ENCODE assay signal across 16 cellular contexts in genomic region chr5:148398698-148399121, GRCh38. TPM values are rescaled to one million over a fixed set of nuclear protein-coding genes. Genes with fewer than 3 reads are reported as not detected.
DNase-seq lines count a peak whose midpoint lies in the region; ATAC-seq, FAIRE-seq and TF ChIP-seq lines count a peak whose summit lies in the region.
"Had no signal": no experiment of that assay in that cellular context is flagged by ENCODE, and none has a peak within 500 bp of the region (broad histone marks: within the 10 kb centered on the region; RNA-seq: fewer than 3 reads in every experiment).

No MANE protein-coding gene starts in this region.

- peaks cover 27 to 46% (median 38%) of the 10 kb centered on the region in 3 donors for H3K4me1 ChIP-seq in pancreas

- DNase-seq in activated CD8-positive, alpha-beta T cell treated with anti-CD3 and anti-CD28 coated beads for 36 hours, result no peak
- DNase-seq in activated CD8-positive, alpha-beta T cell treated with anti-CD3 and anti-CD28 coated beads, Interleukin-2, amount 10 ng/mL, durations not matched to agents 7 days and 5 days, result no peak
- DNase-seq in LNCaP clone FGC (ENCODE audit: low read depth) (peak; percentile 50), dermis blood vessel endothelial cell (peak; percentile 72), pancreas (no peak), MV-4-11 (lab: John Stamatoyannopoulos, UW) (no peak)
- DNase-seq in stimulated activated CD4-positive, alpha-beta T cell treated with anti-CD3 and anti-CD28 coated beads, Interleukin-2, amount 100 ng/mL, for 24 hours, result no peak
- DNase-seq: adrenal gland; DMS79 treated with DMSO at 0.1 percent for 48 hours; left cardiac atrium; MG63; NCI-H446; stimulated activated CD4-positive, alpha-beta T cell treated with anti-CD3 and anti-CD28 coated beads, Interleukin-15, amount 100 ng/mL, for 24 hours; T-helper 2 cell had no signal

- POLR2A ChIA-PET in activated CD8-positive, alpha-beta T cell treated with anti-CD3 and anti-CD28 coated beads for 36 hours (lab: Charles Lee), result no interaction called here
- POLR2A ChIA-PET in activated CD8-positive, alpha-beta T cell treated with anti-CD3 and anti-CD28 coated beads, Interleukin-2, amount 10 ng/mL, durations not matched to agents 7 days and 5 days (lab: Charles Lee), result no interaction called here

- H3K9me3 ChIP-seq in pancreas, result no peaks in the 10 kb centered on the region
- H3K9me3 ChIP-seq: adrenal gland, MG63, vagina had no signal

- no peaks in the 10 kb centered on the region for H3K9me3 Mint-ChIP-seq in activated CD8-positive, alpha-beta T cell treated with anti-CD3 and anti-CD28 coated beads for 36 hours
- H3K9me3 Mint-ChIP-seq in activated CD8-positive, alpha-beta T cell treated with anti-CD3 and anti-CD28 coated beads, Interleukin-2, amount 10 ng/mL, durations not matched to agents 7 days and 5 days (ENCODE audit: insufficient read depth), result no peaks in the 10 kb centered on the region

- no peaks in the 10 kb centered on the region for H3K27me3 ChIP-seq in pancreas
- H3K27me3 ChIP-seq: adrenal gland, MG63, vagina had no signal

- H3K4me3 ChIP-seq in LNCaP clone FGC (ENCODE audit: low read depth, low read length) (peak overlapping the region; percentile 32), pancreas (no peak overlapping the region)
- H3K4me3 ChIP-seq: adrenal gland, MG63, vagina had no signal

- no peak for FAIRE-seq in pancreas (lab: Jason Lieb, UNC)

- WGBS in pancreas, 2 donors, result 61 to 70% methylated on average over 5 of the region's 5 CpGs

- no peak overlapping the region for H3K4me3 Mint-ChIP-seq in activated CD8-positive, alpha-beta T cell treated with anti-CD3 and anti-CD28 coated beads for 36 hours
- H3K4me3 Mint-ChIP-seq in activated CD8-positive, alpha-beta T cell treated with anti-CD3 and anti-CD28 coated beads, Interleukin-2, amount 10 ng/mL, durations not matched to agents 7 days and 5 days, result no peak overlapping the region

- TF ChIP-seq CTCF in activated CD8-positive, alpha-beta T cell treated with anti-CD3 and anti-CD28 coated beads for 36 hours (IDR thresholded peaks at IDR 0.05), result no peak
- TF ChIP-seq CTCF in LNCaP clone FGC (IDR thresholded peaks at IDR 0.05; ENCODE audit: control insufficient read depth, extremely low read depth, insufficient read depth), result peak; percentile 27; the same call in 1 of the 2 replicates
- TF ChIP-seq CTCF in pancreas (IDR thresholded peaks at IDR 0.05), result no peak

- no peak for ATAC-seq in activated CD8-positive, alpha-beta T cell treated with anti-CD3 and anti-CD28 coated beads for 36 hours
- no peak for ATAC-seq in activated CD8-positive, alpha-beta T cell treated with anti-CD3 and anti-CD28 coated beads, Interleukin-2, amount 10 ng/mL, durations not matched to agents 7 days and 5 days
- ATAC-seq in pancreas, result peak; percentile 39 to 63 (median 40)
- ATAC-seq in HG03565 (IDR thresholded peaks at IDR 0.05; ENCODE audit: unreplicated experiment), result no peak

- H3K27ac ChIP-seq in pancreas, result no peak overlapping the region
- H3K27ac ChIP-seq: adrenal gland, vagina had no signal

- H3K27me3 Mint-ChIP-seq in activated CD8-positive, alpha-beta T cell treated with anti-CD3 and anti-CD28 coated beads for 36 hours, result no peaks in the 10 kb centered on the region
- H3K27me3 Mint-ChIP-seq in activated CD8-positive, alpha-beta T cell treated with anti-CD3 and anti-CD28 coated beads, Interleukin-2, amount 10 ng/mL, durations not matched to agents 7 days and 5 days (ENCODE audit: low read depth), result no peaks in the 10 kb centered on the region

- peaks cover 0 to 17% (median 4%) of the 10 kb centered on the region in 3 donors for H3K36me3 ChIP-seq in pancreas

- peaks cover 50% of the 10 kb centered on the region for H3K4me1 Mint-ChIP-seq in activated CD8-positive, alpha-beta T cell treated with anti-CD3 and anti-CD28 coated beads for 36 hours (ENCODE audit: low read depth)
- peaks cover 5% of the 10 kb centered on the region for H3K4me1 Mint-ChIP-seq in activated CD8-positive, alpha-beta T cell treated with anti-CD3 and anti-CD28 coated beads, Interleukin-2, amount 10 ng/mL, durations not matched to agents 7 days and 5 days (ENCODE audit: low read depth)

- H3K27ac Mint-ChIP-seq in activated CD8-positive, alpha-beta T cell treated with anti-CD3 and anti-CD28 coated beads for 36 hours, result peak overlapping the region; percentile 2
- H3K27ac Mint-ChIP-seq in activated CD8-positive, alpha-beta T cell treated with anti-CD3 and anti-CD28 coated beads, Interleukin-2, amount 10 ng/mL, durations not matched to agents 7 days and 5 days, result no peak overlapping the region

- CTCF ChIA-PET in activated CD8-positive, alpha-beta T cell treated with anti-CD3 and anti-CD28 coated beads for 36 hours (lab: Charles Lee), result interaction anchor here (1.2 to 1.5 kb wide), 2 partner anchors 11 to 328 kb away, joined by 3 read pairs; no protein-coding TSS in a partner anchor
- CTCF ChIA-PET in activated CD8-positive, alpha-beta T cell treated with anti-CD3 and anti-CD28 coated beads, Interleukin-2, amount 10 ng/mL, durations not matched to agents 7 days and 5 days (lab: Charles Lee), result interaction anchor here (0.7 to 1.2 kb wide), 3 partner anchors 10 to 257 kb away, joined by 3 read pairs; no protein-coding TSS in a partner anchor

- peaks cover 53% of the 10 kb centered on the region for H3K36me3 Mint-ChIP-seq in activated CD8-positive, alpha-beta T cell treated with anti-CD3 and anti-CD28 coated beads for 36 hours (ENCODE audit: low read depth)
- peaks cover 55% of the 10 kb centered on the region for H3K36me3 Mint-ChIP-seq in activated CD8-positive, alpha-beta T cell treated with anti-CD3 and anti-CD28 coated beads, Interleukin-2, amount 10 ng/mL, durations not matched to agents 7 days and 5 days (ENCODE audit: low read depth)

- intact Hi-C loops in activated CD8-positive, alpha-beta T cell treated with anti-CD3 and anti-CD28 coated beads for 36 hours (cut with micrococcal nuclease), result no loop called here
- intact Hi-C loops in pancreas (cut with DNase I), result no loop called here

RNA-seq across cellular contexts. Expression of gene FBXO38, which starts 15.0 kb away (rescaled TPM):
- 10 to 100 TPM; 38.0 to 39.6 TPM for total RNA-seq in activated CD8-positive, alpha-beta T cell treated with anti-CD3 and anti-CD28 coated beads for 36 hours
- 10 to 100 TPM; 37.4 to 47.6 TPM for total RNA-seq in activated CD8-positive, alpha-beta T cell treated with anti-CD3 and anti-CD28 coated beads, Interleukin-2, amount 10 ng/mL, durations not matched to agents 7 days and 5 days
- total RNA-seq in dermis blood vessel endothelial cell, result 47.7 and 63.3 TPM in 2 replicates
- total RNA-seq in pancreas, result 10 to 100 TPM; 14.0 to 24.3 (median 17.0) TPM
- polyA plus RNA-seq in pancreas, result 10 to 100 TPM in 1 of 2 donors, 1 to 10 TPM in 1; 7.0 to 11.5 TPM

Comparison
In these comparisons a context has a peak if more than half of its experiments do, and no peak if none do; other contexts are left out.
1. ATAC-seq: peak in pancreas (4 of 4); none in activated CD8-positive, alpha-beta T cell treated with anti-CD3 and anti-CD28 coated beads for 36 hours (single experiment), activated CD8-positive, alpha-beta T cell treated with anti-CD3 and anti-CD28 coated beads, Interleukin-2, amount 10 ng/mL, durations not matched to agents 7 days and 5 days (single experiment) and HG03565 (single experiment).
2. DNase-seq: peak in LNCaP clone FGC (single experiment) and dermis blood vessel endothelial cell (single experiment); none in activated CD8-positive, alpha-beta T cell treated with anti-CD3 and anti-CD28 coated beads for 36 hours (single experiment), activated CD8-positive, alpha-beta T cell treated with anti-CD3 and anti-CD28 coated beads, Interleukin-2, amount 10 ng/mL, durations not matched to agents 7 days and 5 days (single experiment), pancreas (0 of 6), stimulated activated CD4-positive, alpha-beta T cell treated with anti-CD3 and anti-CD28 coated beads, Interleukin-2, amount 100 ng/mL, for 24 hours (0 of 2) and MV-4-11 (single experiment).